ENCODE assay signal across 31 cellular contexts in genomic region chr20:36335187-36335870, GRCh38.
"Had no signal": no experiment of that assay in that cellular context is flagged by ENCODE, and none has a peak within 500 bp of the region (broad histone marks: within the 10 kb centered on the region; RNA-seq: fewer than 3 reads in every experiment).

No MANE protein-coding gene starts in this region.

- H3K9me3 Mint-ChIP-seq: activated CD4-positive, alpha-beta T cell treated with anti-CD3 and anti-CD28 coated beads, Interleukin-2, amount 10 ng/mL, durations not matched to agents 7 days and 5 days; activated naive CD4-positive, alpha-beta T cell treated with anti-CD3 and anti-CD28 coated beads, Interleukin-2, amount 50 U/mL, for 24 hours; activated naive CD8-positive, alpha-beta T cell treated with anti-CD3 and anti-CD28 coated beads, Interleukin-2, amount 10 ng/mL, durations not matched to agents 7 days and 5 days; activated T-cell treated with anti-CD3 and anti-CD28 coated beads, Interleukin-2, amount 50 U/mL, for 24 hours; activated T-helper 2 cell treated with anti-CD3 and anti-CD28 coated beads, Interferon-gamma antibody, Interleukin-2, Interleukin-4, amounts not matched to agents 10 μg/mL and 5 μg/mL and 100 μg/mL, durations not matched to agents 14 hours and 24 hours and 36 hours had no signal

- H3K4me3 Mint-ChIP-seq: activated CD4-positive, alpha-beta T cell treated with anti-CD3 and anti-CD28 coated beads for 36 hours; activated CD4-positive, alpha-beta T cell treated with anti-CD3 and anti-CD28 coated beads, Interleukin-2, amount 10 ng/mL, durations not matched to agents 7 days and 5 days; activated CD8-positive, alpha-beta T cell treated with anti-CD3 and anti-CD28 coated beads, Interleukin-2, amount 10 ng/mL, durations not matched to agents 7 days and 5 days; activated naive CD4-positive, alpha-beta T cell treated with anti-CD3 and anti-CD28 coated beads, Interleukin-2, amount 50 U/mL, for 24 hours; activated naive CD8-positive, alpha-beta T cell treated with anti-CD3 and anti-CD28 coated beads, Interleukin-2, amount 10 ng/mL, durations not matched to agents 7 days and 5 days; activated T-cell treated with anti-CD3 and anti-CD28 coated beads, Interleukin-2, amount 50 U/mL, for 24 hours had no signal

- H3K27ac Mint-ChIP-seq: activated CD4-positive, alpha-beta T cell treated with anti-CD3 and anti-CD28 coated beads for 36 hours; activated CD4-positive, alpha-beta T cell treated with anti-CD3 and anti-CD28 coated beads, Interleukin-2, amount 10 ng/mL, durations not matched to agents 7 days and 5 days; activated CD8-positive, alpha-beta T cell treated with anti-CD3 and anti-CD28 coated beads, Interleukin-2, amount 10 ng/mL, durations not matched to agents 7 days and 5 days; activated naive CD4-positive, alpha-beta T cell treated with anti-CD3 and anti-CD28 coated beads, Interleukin-2, amount 50 U/mL, for 24 hours; activated naive CD8-positive, alpha-beta T cell treated with anti-CD3 and anti-CD28 coated beads, Interleukin-2, amount 10 ng/mL, durations not matched to agents 7 days and 5 days; activated T-cell treated with anti-CD3 and anti-CD28 coated beads, Interleukin-2, amount 50 U/mL, for 24 hours; activated T-helper 2 cell treated with anti-CD3 and anti-CD28 coated beads, Interferon-gamma antibody, Interleukin-2, Interleukin-4, amounts not matched to agents 10 μg/mL and 5 μg/mL and 100 μg/mL, durations not matched to agents 14 hours and 24 hours and 36 hours had no signal

- ATAC-seq: activated CD4-positive, alpha-beta T cell treated with anti-CD3 and anti-CD28 coated beads for 36 hours; activated CD4-positive, CD25-positive, alpha-beta regulatory T cell treated with anti-CD3 and anti-CD28 coated beads, Interleukin-2, amount 50 U/mL, for 24 hours; activated CD8-positive, alpha-beta T cell treated with anti-CD3 and anti-CD28 coated beads, Interleukin-2, amount 10 ng/mL, durations not matched to agents 7 days and 5 days; PC-3 had no signal

- H3K27ac ChIP-seq: ascending aorta, cardiac muscle cell, Peyer's patch, RWPE1, SJCRH30, SK-N-MC, WERI-Rb-1 had no signal

- H3K36me3 Mint-ChIP-seq: activated naive CD4-positive, alpha-beta T cell treated with anti-CD3 and anti-CD28 coated beads, Interleukin-2, amount 50 U/mL, for 24 hours; activated naive CD8-positive, alpha-beta T cell treated with anti-CD3 and anti-CD28 coated beads, Interleukin-2, amount 10 ng/mL, durations not matched to agents 7 days and 5 days had no signal

- H3K27me3 ChIP-seq: cardiac muscle cell, Peyer's patch had no signal

- H3K4me1 ChIP-seq: ascending aorta, Peyer's patch, SJCRH30 had no signal

- H3K9me3 ChIP-seq: ascending aorta, Peyer's patch, SJCRH30 had no signal

- H3K36me3 ChIP-seq: ascending aorta, cardiac muscle cell, Peyer's patch, SJCRH30, WERI-Rb-1 had no signal

- H3K4me3 ChIP-seq: ascending aorta, cardiac muscle cell, Peyer's patch, SJCRH30, SK-N-MC had no signal

- H3K4me1 Mint-ChIP-seq: activated CD4-positive, alpha-beta T cell treated with anti-CD3 and anti-CD28 coated beads, Interleukin-2, amount 10 ng/mL, durations not matched to agents 7 days and 5 days; activated naive CD4-positive, alpha-beta T cell treated with anti-CD3 and anti-CD28 coated beads, Interleukin-2, amount 50 U/mL, for 24 hours; activated naive CD8-positive, alpha-beta T cell treated with anti-CD3 and anti-CD28 coated beads, Interleukin-2, amount 10 ng/mL, durations not matched to agents 7 days and 5 days had no signal

- DNase-seq: activated CD4-positive, alpha-beta T cell treated with anti-CD3 and anti-CD28 coated beads for 36 hours; activated CD4-positive, alpha-beta T cell treated with anti-CD3 and anti-CD28 coated beads, Interleukin-2, amount 10 ng/mL, durations not matched to agents 7 days and 5 days; activated CD4-positive, alpha-beta T cell treated with anti-CD3 and anti-CD28 coated beads, Interleukin-2, amount 50 U/mL, for 48 hours; activated CD8-positive, alpha-beta T cell treated with anti-CD3 and anti-CD28 coated beads, Interleukin-2, amount 10 ng/mL, durations not matched to agents 7 days and 5 days; activated gamma-delta T cell; activated naive CD4-positive, alpha-beta T cell treated with Interleukin-2 at 50 U/mL for 16 hours; activated naive CD8-positive, alpha-beta T cell treated with anti-CD3 and anti-CD28 coated beads, Interleukin-2, amount 10 ng/mL, durations not matched to agents 7 days and 5 days; activated T-cell treated with anti-CD3 and anti-CD28 coated beads, Interleukin-2, amount 50 U/mL, for 24 hours; amygdala; NCI-H1092 treated with DMSO at 0.1 percent for 48 hours; NCI-H187; NCI-H2029 treated with DMSO at 0.1 percent for 48 hours; NCI-H2107; NCI-H2171; NCI-H510A; NCI-H526; NCI-H748 treated with DMSO at 0.1 percent for 48 hours; NK-92 treated with Interleukin-12 subunit alpha and Interleukin-12 subunit beta, amount 100 ng/mL, for 24 hours; PC-3; Peyer's patch; SHP77; SJCRH30; T1000; WERI-Rb-1 had no signal
